Comparison of ENCODE assay signal across 32 cellular contexts in genomic region chr1:16148329-16149092, GRCh38. TPM values are rescaled to one million over a fixed set of nuclear protein-coding genes. Genes with fewer than 3 reads are reported as not detected.
DNase-seq lines count a peak whose midpoint lies in the region; ATAC-seq, FAIRE-seq and TF ChIP-seq lines count a peak whose summit lies in the region.
"Had no signal": no experiment of that assay in that cellular context is flagged by ENCODE, and none has a peak within 500 bp of the region (broad histone marks: within the 10 kb centered on the region; RNA-seq: fewer than 3 reads in every experiment).

No MANE protein-coding gene starts in this region.

- intact Hi-C loops in A673 (cut with micrococcal nuclease; ENCODE audit: unreplicated experiment), result no loop called here
- intact Hi-C loops in IMR-90 (cut with micrococcal nuclease), result no loop called here
- intact Hi-C loops in mammary epithelial cell (cut with micrococcal nuclease), result loop anchor here (5.0 kb wide), 1 partner anchor 94 kb away; no protein-coding TSS in a partner anchor
- intact Hi-C loops in body of pancreas (cut with DNase I), result no loop called here

- H3K9me3 Mint-ChIP-seq in nephron, result no peaks in the 10 kb centered on the region
- H3K9me3 Mint-ChIP-seq: activated CD4-positive, alpha-beta T cell treated with anti-CD3 and anti-CD28 coated beads, Interleukin-2, amount 10 ng/mL, durations not matched to agents 7 days and 5 days; stimulated activated naive CD8-positive, alpha-beta T cell treated with anti-CD3 and anti-CD28 coated beads, Interleukin-15, amount 100 ng/mL, for 72 hours had no signal

- WGBS in IMR-90 (ENCODE audit: extremely low coverage in 2 of 2, insufficient read length in 1 of 2), 2 experiments, result 95% methylated on average over 34 of the region's 39 CpGs; no CpG with 5 or more reads in 1 of the 2 experiments
- WGBS in mammary epithelial cell (ENCODE audit: low coverage, missing lambda C conversion rate), result 95% methylated on average over 32 of the region's 39 CpGs
- WGBS in body of pancreas, 2 donors, result 92% methylated on average over 22 to 39 of the region's 39 CpGs

- no peak overlapping the region for H3K14ac ChIP-seq in IMR-90 (replicated peaks; ENCODE audit: low read depth, low read length)

- H3K4me1 ChIP-seq in A673 (ENCODE audit: insufficient read depth, low read length, poor library complexity, severe bottlenecking) (peaks cover 72% of the 10 kb centered on the region), IMR-90 (ENCODE audit: control insufficient read depth, insufficient read depth, low read length) (peaks cover 61% of the 10 kb centered on the region), mammary epithelial cell (ENCODE audit: insufficient read depth, low read length) (peaks cover 81% of the 10 kb centered on the region), body of pancreas (peaks cover 78% of the 10 kb centered on the region)

- H4K20me1 ChIP-seq in IMR-90 (ENCODE audit: insufficient read depth, low read length), result peaks cover 13% of the 10 kb centered on the region
- H4K20me1 ChIP-seq in mammary epithelial cell (ENCODE audit: insufficient read depth, low read length), result peaks cover 2% of the 10 kb centered on the region

- no peak overlapping the region for H3K18ac ChIP-seq in IMR-90 (ENCODE audit: low read depth, low read length)

- H3K9me1 ChIP-seq in IMR-90 (ENCODE audit: insufficient read depth, low read length), result peaks cover 33% of the 10 kb centered on the region

- H3K4me3 ChIP-seq in A673 (ENCODE audit: low read depth, low read length, poor library complexity, severe bottlenecking) (no peak overlapping the region), IMR-90 (ENCODE audit: insufficient read depth, low read depth, low read length) (no peak overlapping the region), mammary epithelial cell (replicated peaks in 1 of 3; ENCODE audit: insufficient read depth in 1 of 3, low read depth in 2 of 3, low read length in 3 of 3) (no peak overlapping the region), body of pancreas (no peak overlapping the region)
- H3K4me3 ChIP-seq: BLaER1, coronary artery, esophagus muscularis mucosa, skin epidermis, tibial nerve had no signal

- H3K9ac ChIP-seq in IMR-90 (ENCODE audit: low read depth, low read length) (no peak overlapping the region), mammary epithelial cell (ENCODE audit: insufficient read depth, low read length) (no peak overlapping the region)
- H3K9ac ChIP-seq: BLaER1 had no signal

- POLR2A ChIA-PET in A673 (lab: Charles Lee; ENCODE audit: low non-redundant PET) (no interaction called here), IMR-90 (lab: Charles Lee; ENCODE audit: unreplicated experiment) (no interaction called here)

- H3K27me3 Mint-ChIP-seq in nephron (ENCODE audit: low read depth), result no peaks in the 10 kb centered on the region

- no peak overlapping the region for H3K4me3 Mint-ChIP-seq in nephron
- H3K4me3 Mint-ChIP-seq: activated CD4-positive, alpha-beta T cell treated with anti-CD3 and anti-CD28 coated beads, Interleukin-2, amount 10 ng/mL, durations not matched to agents 7 days and 5 days; activated CD8-positive, alpha-beta memory T cell treated with anti-CD3 and anti-CD28 coated beads, Interleukin-2, amount 10 ng/mL, durations not matched to agents 7 days and 5 days; stimulated activated naive CD8-positive, alpha-beta T cell treated with anti-CD3 and anti-CD28 coated beads, Interleukin-15, amount 100 ng/mL, for 72 hours had no signal

- H3K36me3 Mint-ChIP-seq in nephron (ENCODE audit: low read depth), result peaks cover 21% of the 10 kb centered on the region
- H3K36me3 Mint-ChIP-seq: activated CD8-positive, alpha-beta memory T cell treated with anti-CD3 and anti-CD28 coated beads, Interleukin-2, amount 10 ng/mL, durations not matched to agents 7 days and 5 days had no signal

- BruUV-seq in A673 (replicated peaks; lab: Mats Ljungman, UMichigan) (no TSS peak), IMR-90 (replicated peaks; lab: Mats Ljungman, UMichigan) (no TSS peak), mammary epithelial cell (replicated peaks; lab: Mats Ljungman, UMichigan) (no TSS peak)

- H3K27me3 ChIP-seq in A673 (replicated peaks; ENCODE audit: insufficient read depth, low read depth, low read length, poor library complexity) (no peaks in the 10 kb centered on the region), IMR-90 (ENCODE audit: control insufficient read depth, insufficient read depth, low read length) (no peaks in the 10 kb centered on the region), mammary epithelial cell (ENCODE audit: insufficient read depth, low read length) (no peaks in the 10 kb centered on the region), body of pancreas (no peaks in the 10 kb centered on the region)
- H3K27me3 ChIP-seq: esophagus muscularis mucosa, tibial nerve had no signal

- DNase-seq in A673 (ENCODE audit: low spot score), result no peak
- no peak for DNase-seq in IMR-90
- no peak for DNase-seq in mammary epithelial cell
- DNase-seq in pons (ENCODE audit: low spot score), result no peak
- no peak for DNase-seq in frontal cortex (ENCODE audit: low spot score in 2 of 2)
- DNase-seq in body of pancreas, result no peak
- DNase-seq: activated CD4-positive, alpha-beta T cell treated with anti-CD3 and anti-CD28 coated beads, Interleukin-2, amount 10 ng/mL, durations not matched to agents 7 days and 5 days; activated CD8-positive, alpha-beta memory T cell treated with anti-CD3 and anti-CD28 coated beads, Interleukin-2, amount 10 ng/mL, durations not matched to agents 7 days and 5 days; activated T-cell treated with anti-CD3 and anti-CD28 coated beads, Interleukin-2, amount 50 U/mL, for 48 hours; DMS79; effector memory CD4-positive, alpha-beta T cell; foreskin melanocyte; GF-D8; KBM-7; left cardiac atrium; NCI-H1436 treated with DMSO at 0.1 percent for 48 hours; NCI-H446; occipital lobe; OCI-M1; SHP77 treated with DMSO at 0.1 percent for 48 hours; stimulated activated naive CD8-positive, alpha-beta T cell treated with anti-CD3 and anti-CD28 coated beads, Interleukin-15, amount 100 ng/mL, for 72 hours; SW 1271; T1000; WERI-Rb-1 had no signal

- no peak overlapping the region for H3K4me2 ChIP-seq in IMR-90 (ENCODE audit: low read depth, low read length)
- peak overlapping the region; percentile 26 for H3K4me2 ChIP-seq in mammary epithelial cell (ENCODE audit: insufficient read depth, low read depth, low read length)
- H3K4me2 ChIP-seq: BLaER1 had no signal

- no peak overlapping the region for H4K8ac ChIP-seq in IMR-90 (ENCODE audit: low read depth in 2 of 2, low read length in 2 of 2)

- in situ Hi-C loops in IMR-90 (cut with MboI; ENCODE audit: low sequenced_read_pairs), result no loop called here
- in situ Hi-C loops in mammary epithelial cell (cut with MboI; ENCODE audit: low sequenced_read_pairs in 2 of 2), result loop anchor here in 1 of 2 donors (5.0 kb wide), 2 partner anchors 34 to 71 kb away; no protein-coding TSS in a partner anchor

- no peak for TF ChIP-seq RAD21 in IMR-90 (IDR thresholded peaks at IDR 0.05; ENCODE audit: low read length)

- no peak for FAIRE-seq in frontal cortex (lab: Jason Lieb, UNC)
- FAIRE-seq: bronchial epithelial cell had no signal

- CTCF ChIA-PET in A673 (lab: Charles Lee) (no interaction called here), IMR-90 (lab: Yijun Ruan, JAX) (interaction anchor here (1.0 kb wide), 1 partner anchor 31 kb away, joined by 3 read pairs; no protein-coding TSS in a partner anchor), mammary epithelial cell (lab: Charles Lee; ENCODE audit: low non-redundant PET) (no interaction called here)

- no peak overlapping the region for H2BK15ac ChIP-seq in IMR-90 (ENCODE audit: low read depth, low read length)

- H3K27ac Mint-ChIP-seq in nephron, result peak overlapping the region; percentile 17 to 48 (median 47)
- H3K27ac Mint-ChIP-seq: activated CD4-positive, alpha-beta T cell treated with anti-CD3 and anti-CD28 coated beads, Interleukin-2, amount 10 ng/mL, durations not matched to agents 7 days and 5 days; activated CD8-positive, alpha-beta memory T cell treated with anti-CD3 and anti-CD28 coated beads, Interleukin-2, amount 10 ng/mL, durations not matched to agents 7 days and 5 days had no signal

- peaks cover 46% of the 10 kb centered on the region for H3K36me3 ChIP-seq in A673 (ENCODE audit: insufficient read depth, low read length, poor library complexity, severe bottlenecking)
- peaks cover 54% of the 10 kb centered on the region for H3K36me3 ChIP-seq in IMR-90 (ENCODE audit: control insufficient read depth, insufficient read depth, low read length)
- peaks cover 46% of the 10 kb centered on the region for H3K36me3 ChIP-seq in mammary epithelial cell (ENCODE audit: insufficient read depth, low read length)
- peaks cover 0 to 3% of the 10 kb centered on the region in 2 donors for H3K36me3 ChIP-seq in body of pancreas (replicated peaks in 1 of 2; ENCODE audit: insufficient read depth in 1 of 2, low read depth in 2 of 2)
- H3K36me3 ChIP-seq: BLaER1, WERI-Rb-1 had no signal

- H2BK20ac ChIP-seq in IMR-90 (ENCODE audit: low read depth, low read length), result no peak overlapping the region

- no peak for TF ChIP-seq CTCF in A673 (conservative IDR thresholded peaks at IDR 0.05; ENCODE audit: low read depth, low read length)
- no peak for TF ChIP-seq CTCF in IMR-90 (conservative IDR thresholded peaks at IDR 0.05; ENCODE audit: low read depth, low read length)
- TF ChIP-seq CTCF in mammary epithelial cell (conservative IDR thresholded peaks at IDR 0.05 in 1 of 2, IDR thresholded peaks at IDR 0.05 in 1 of 2; ENCODE audit: extremely low read depth in 1 of 2, insufficient read depth in 1 of 2, low read depth in 1 of 2, low read length in 2 of 2), result no peak
- TF ChIP-seq CTCF in nephron (IDR thresholded peaks at IDR 0.05; ENCODE audit: unreplicated experiment in 3 of 3), result no peak
- TF ChIP-seq CTCF in body of pancreas (IDR thresholded peaks at IDR 0.05), result no peak

- dilution Hi-C loops in IMR-90 (cut with HindIII; ENCODE audit: low sequenced_read_pairs, unreplicated experiment) (no loop called here), mammary epithelial cell (cut with HindIII; ENCODE audit: low sequenced_read_pairs) (no loop called here)

- H4K91ac ChIP-seq in IMR-90 (ENCODE audit: insufficient read depth, low read depth, low read length), result 0 out of 2 replicates have a peak overlapping the region, but pooled peaks have one; percentile 11

- TF ChIP-seq POLR2A in IMR-90 (IDR thresholded peaks at IDR 0.05; ENCODE audit: low read depth, low read length) (no peak), body of pancreas (IDR thresholded peaks at IDR 0.05) (no peak)

- H3K4me1 Mint-ChIP-seq in nephron, result peaks cover 46% of the 10 kb centered on the region
- H3K4me1 Mint-ChIP-seq: activated CD4-positive, alpha-beta T cell treated with anti-CD3 and anti-CD28 coated beads, Interleukin-2, amount 10 ng/mL, durations not matched to agents 7 days and 5 days had no signal

- H3K23ac ChIP-seq in IMR-90 (ENCODE audit: low read depth, low read length), result no peak overlapping the region

- no peak for ATAC-seq in IMR-90 (ENCODE audit: low read depth)
- ATAC-seq in HG03378 (IDR thresholded peaks at IDR 0.05; ENCODE audit: unreplicated experiment), result no peak
- no peak for ATAC-seq in body of pancreas
- ATAC-seq: activated CD8-positive, alpha-beta memory T cell treated with anti-CD3 and anti-CD28 coated beads, Interleukin-2, amount 10 ng/mL, durations not matched to agents 7 days and 5 days; left cardiac atrium; stimulated activated naive CD8-positive, alpha-beta T cell treated with anti-CD3 and anti-CD28 coated beads, Interleukin-15, amount 100 ng/mL, for 72 hours had no signal

- peak overlapping the region; percentile 38 for H2AK9ac ChIP-seq in IMR-90 (replicated peaks; ENCODE audit: low read depth, low read length, poor library complexity)

- H3K79me1 ChIP-seq in IMR-90 (ENCODE audit: low read depth in 1 of 2, low read length in 2 of 2), result peaks cover 17 to 89% of the 10 kb centered on the region in 2 experiments; a peak in 3 of 4 replicates

- H3K27ac ChIP-seq in A673 (ENCODE audit: low read depth, low read length, poor library complexity, severe bottlenecking) (peak overlapping the region; percentile 14), IMR-90 (ENCODE audit: insufficient read depth, low read length) (no peak overlapping the region), mammary epithelial cell (ENCODE audit: insufficient read depth, low read depth, low read length) (no peak overlapping the region), body of pancreas (peak overlapping the region in 2 of 4 donors; percentile 32 to 79)
- H3K27ac ChIP-seq: BLaER1, coronary artery, WERI-Rb-1 had no signal

- no peak overlapping the region; the same call in 1 of the 2 replicates for H2BK120ac ChIP-seq in IMR-90 (ENCODE audit: low read depth, low read length)

- H2AFZ ChIP-seq in IMR-90 (replicated peaks; ENCODE audit: low read length, poor library complexity), result peak overlapping the region; percentile 14
- H2AFZ ChIP-seq in mammary epithelial cell (ENCODE audit: low read depth, low read length), result no peak overlapping the region

- H4K5ac ChIP-seq in IMR-90 (ENCODE audit: low read depth, low read length), result no peak overlapping the region

- peaks cover 99% of the 10 kb centered on the region for H3K79me2 ChIP-seq in mammary epithelial cell (ENCODE audit: insufficient read depth, low read length)

- H3K56ac ChIP-seq in IMR-90 (ENCODE audit: extremely low read depth, insufficient read depth, low read length), result no peak overlapping the region

- H3K9me3 ChIP-seq in A673 (ENCODE audit: low read depth, low read length, poor library complexity, severe bottlenecking) (no peaks in the 10 kb centered on the region), IMR-90 (ENCODE audit: control insufficient read depth, insufficient read depth, low read length) (no peaks in the 10 kb centered on the region), mammary epithelial cell (replicated peaks; ENCODE audit: insufficient read depth, low read length) (no peaks in the 10 kb centered on the region), body of pancreas (no peaks in the 10 kb centered on the region)
- H3K9me3 ChIP-seq: BLaER1, esophagus muscularis mucosa, tibial nerve had no signal

- peak overlapping the region; percentile 62 for H2AK5ac ChIP-seq in IMR-90 (ENCODE audit: low read depth, low read length)

- H2BK5ac ChIP-seq in IMR-90 (ENCODE audit: low read depth, low read length, poor library complexity, severe bottlenecking), result peak overlapping the region; percentile 22

- H3K4ac ChIP-seq in IMR-90 (ENCODE audit: low read depth, low read length), result no peak overlapping the region

RNA-seq across cellular contexts. Expression of gene EPHA2, which starts 7.4 kb away (rescaled TPM):
- total RNA-seq in A673 (2021) (70.5 and 91.6 TPM in 2 replicates), IMR-90 (2012; rRNA removed) (22.5 and 24.0 TPM in 2 replicates), mammary epithelial cell (100 to 1,000 TPM in 1 of 2 donors, 10 to 100 TPM in 1; 77.3 to 181 TPM), frontal cortex (1.2 TPM), body of pancreas (10 to 100 TPM; 19.5 to 26.7 TPM)
- polyA plus RNA-seq in IMR-90 (2012; rRNA removed) (72.6 and 82.5 TPM in 2 replicates), mammary epithelial cell (91.7 TPM)
- 65.8 and 89.5 TPM in 2 replicates for polyA plus RNA-seq in IMR-90 (2012; cell fraction: cytosol; rRNA removed)
- polyA plus RNA-seq in IMR-90 (2012; cell fraction: nucleus; rRNA removed; ENCODE audit: low replicate concordance), result 96.5 and 215 TPM in 2 replicates
- polyA minus RNA-seq in mammary epithelial cell, result 181 TPM
- total RNA-seq: activated CD4-positive, alpha-beta T cell treated with anti-CD3 and anti-CD28 coated beads, Interleukin-2, amount 10 ng/mL, durations not matched to agents 7 days and 5 days; activated CD8-positive, alpha-beta memory T cell treated with anti-CD3 and anti-CD28 coated beads, Interleukin-2, amount 10 ng/mL, durations not matched to agents 7 days and 5 days had no signal
